17 cellular contexts compared by ENCODE assay signal in the genomic region with DNA sequence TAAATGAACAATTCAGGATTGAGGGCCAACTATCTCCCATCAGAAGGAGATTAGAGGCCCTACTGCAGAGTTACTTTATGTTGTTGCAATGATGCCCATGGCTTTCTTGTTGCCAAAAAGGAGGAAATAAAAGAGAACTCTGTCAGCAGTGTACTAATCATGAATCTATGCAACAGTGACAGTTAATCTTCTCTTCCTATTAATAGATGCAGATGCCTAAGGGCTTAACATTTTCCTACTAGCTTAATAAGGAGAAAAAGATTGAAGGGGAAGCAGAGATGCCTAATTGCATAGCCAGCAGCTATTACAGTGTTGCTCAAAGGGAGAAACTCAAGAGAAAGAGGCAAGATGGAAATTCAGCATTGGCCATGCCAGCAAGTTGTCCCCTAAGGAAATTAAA.
DNase-seq lines count a peak whose midpoint lies in the region; ATAC-seq, FAIRE-seq and TF ChIP-seq lines count a peak whose summit lies in the region.
"Had no signal": no experiment of that assay in that cellular context is flagged by ENCODE, and none has a peak within 500 bp of the region (broad histone marks: within the 10 kb centered on the region; RNA-seq: fewer than 3 reads in every experiment).

No MANE protein-coding gene starts in this region.

- H3K56ac ChIP-seq in H9 (ENCODE audit: insufficient read length, low read depth, low read length), result no peak overlapping the region

- H3K18ac ChIP-seq in H9 (ENCODE audit: insufficient read length, low read depth, low read length), result no peak overlapping the region

- intact Hi-C loops in A673 (cut with micrococcal nuclease; ENCODE audit: unreplicated experiment), result no loop called here
- intact Hi-C loops in pancreas (cut with DNase I), result no loop called here

- H2BK12ac ChIP-seq in H9 (ENCODE audit: insufficient read length, low read depth, low read length), result peak overlapping the region; percentile 38

- H4K8ac ChIP-seq in H9 (replicated peaks; ENCODE audit: insufficient read length, low read depth, low read length), result no peak overlapping the region

- H3K9ac ChIP-seq in H9 (ENCODE audit: extremely low read depth, insufficient read length, low read length), result no peak overlapping the region
- no peak overlapping the region for H3K9ac ChIP-seq in SK-N-MC (ENCODE audit: insufficient read length)
- H3K9ac ChIP-seq in iPS-18a (ENCODE audit: low read length), result no peak overlapping the region
- H3K9ac ChIP-seq: GM23248 had no signal

- H2BK15ac ChIP-seq in H9 (ENCODE audit: low read depth, low read length), result no peak overlapping the region

- no peak overlapping the region for H2AFZ ChIP-seq in H9 (ENCODE audit: low read length)
- H2AFZ ChIP-seq: GM23248 had no signal

- no peaks in the 10 kb centered on the region for H3K9me3 Mint-ChIP-seq in H9

- H3K23me2 ChIP-seq in H9 (ENCODE audit: insufficient read length, low read depth, low read length, poor library complexity, severe bottlenecking), result no peaks in the 10 kb centered on the region

- ATAC-seq in pancreas, result no peak
- ATAC-seq: CD8-positive, alpha-beta T cell had no signal

- BruUV-seq in A673 (replicated peaks; lab: Mats Ljungman, UMichigan), result no TSS peak

- no peak overlapping the region for H2AK5ac ChIP-seq in H9 (ENCODE audit: insufficient read length, low read length)

- H3T11ph ChIP-seq in H9 (ENCODE audit: low read length), result no peak overlapping the region

- H3K4me1 ChIP-seq in A673 (ENCODE audit: insufficient read depth, low read length, poor library complexity, severe bottlenecking) (no peaks in the 10 kb centered on the region), H9 (ENCODE audit: insufficient read depth, low read length) (peaks cover 11% of the 10 kb centered on the region; the same call in 1 of the 2 replicates), iPS-18a (ENCODE audit: control insufficient read depth, low read depth, low read length) (peaks cover 48% of the 10 kb centered on the region), pancreas (no peaks in the 10 kb centered on the region)
- H3K4me1 ChIP-seq: BE2C, Caco-2 had no signal

- DNase-seq in A673 (ENCODE audit: low spot score) (peak; percentile 24), H9 (no peak), SK-N-MC (ENCODE audit: low read depth, low spot score) (peak; percentile 35), A172 (ENCODE audit: low spot score) (no peak), pancreas (no peak), NCI-H1694 treated with DMSO at 0.1 percent for 48 hours (lab: John Stamatoyannopoulos, UW) (no peak)
- DNase-seq in stimulated activated CD4-positive, alpha-beta T cell treated with anti-CD3 and anti-CD28 coated beads, Interleukin-12 subunit alpha, Interleukin-12 subunit beta, amount 100 ng/mL, for 4 hours, result no peak
- DNase-seq: BE2C; Caco-2; CD8-positive, alpha-beta T cell; DMS 273 treated with DMSO at 0.1 percent for 48 hours; GM23248; IMR-90 had no signal

- H4K91ac ChIP-seq in H9 (ENCODE audit: insufficient read length, low read depth, low read length), result no peak overlapping the region

- H3K27ac ChIP-seq in A673 (ENCODE audit: low read depth, low read length, poor library complexity, severe bottlenecking) (no peak overlapping the region), H9 (ENCODE audit: insufficient read length, low read depth, low read length) (no peak overlapping the region), SK-N-MC (no peak overlapping the region), iPS-18a (ENCODE audit: low read length) (peak overlapping the region; percentile 42), pancreas (no peak overlapping the region)
- H3K27ac ChIP-seq: C4-2B, GM23248 had no signal

- H2BK5ac ChIP-seq in H9 (ENCODE audit: insufficient read length, low read length), result no peak overlapping the region

- no peaks in the 10 kb centered on the region for H3K27me3 Mint-ChIP-seq in H9 (ENCODE audit: low read depth)

- H3K9me3 ChIP-seq in A673 (ENCODE audit: low read depth, low read length, poor library complexity, severe bottlenecking), result no peaks in the 10 kb centered on the region
- H3K9me3 ChIP-seq in H9 (ENCODE audit: control insufficient read depth, low read depth, low read length), result no peaks in the 10 kb centered on the region
- H3K9me3 ChIP-seq in SK-N-MC (ENCODE audit: low read depth, low read length), result no peaks in the 10 kb centered on the region
- no peaks in the 10 kb centered on the region for H3K9me3 ChIP-seq in iPS-18a (ENCODE audit: control insufficient read depth, low read depth, low read length)
- H3K9me3 ChIP-seq in pancreas, result no peaks in the 10 kb centered on the region
- H3K9me3 ChIP-seq: BE2C, Caco-2, HAP-1 had no signal

- H4K20me1 ChIP-seq in H9 (ENCODE audit: control insufficient read depth, insufficient read depth, insufficient read length), result no peaks in the 10 kb centered on the region

- H3K4me3 Mint-ChIP-seq in H9, result no peak overlapping the region
- H3K4me3 Mint-ChIP-seq: CD8-positive, alpha-beta T cell had no signal

- H3K79me1 ChIP-seq in H9 (ENCODE audit: insufficient read depth, low read depth, low read length, poor library complexity, severe bottlenecking), result no peaks in the 10 kb centered on the region

- no peaks in the 10 kb centered on the region for H3K36me3 Mint-ChIP-seq in H9 (ENCODE audit: insufficient read depth in 1 of 3, low read depth in 3 of 3)
- H3K36me3 Mint-ChIP-seq: CD8-positive, alpha-beta T cell had no signal

- H3K36me3 ChIP-seq in A673 (ENCODE audit: insufficient read depth, low read length, poor library complexity, severe bottlenecking), result no peaks in the 10 kb centered on the region
- H3K36me3 ChIP-seq in SK-N-MC (ENCODE audit: insufficient read depth, low read length), result no peaks in the 10 kb centered on the region
- H3K36me3 ChIP-seq in iPS-18a (ENCODE audit: control insufficient read depth, low read depth, low read length), result no peaks in the 10 kb centered on the region
- no peaks in the 10 kb centered on the region for H3K36me3 ChIP-seq in pancreas
- H3K36me3 ChIP-seq: BE2C, HAP-1 had no signal

- no peak overlapping the region for H3K14ac ChIP-seq in H9 (ENCODE audit: insufficient read depth, low read length)

- H3K4me2 ChIP-seq in H9 (ENCODE audit: insufficient read depth, insufficient read length, low read length), result no peak overlapping the region

- CTCF ChIA-PET in A673 (lab: Charles Lee), result no interaction called here

- H3K79me2 ChIP-seq in H9 (ENCODE audit: insufficient read depth, low read length), result no peaks in the 10 kb centered on the region

- H3K4me3 ChIP-seq in A673 (ENCODE audit: low read depth, low read length, poor library complexity, severe bottlenecking) (no peak overlapping the region), SK-N-MC (no peak overlapping the region), iPS-18a (ENCODE audit: low read length) (no peak overlapping the region), pancreas (no peak overlapping the region)
- H3K4me3 ChIP-seq: GM23248, HAP-1 had no signal

- no peak overlapping the region for H3K23ac ChIP-seq in H9 (ENCODE audit: insufficient read length, low read depth, low read length)

- no peak overlapping the region for H2BK120ac ChIP-seq in H9 (ENCODE audit: low read depth, low read length, poor library complexity, severe bottlenecking)

- peaks cover 61 to 63% of the 10 kb centered on the region in 2 experiments for H3K4me1 Mint-ChIP-seq in H9

- no peaks in the 10 kb centered on the region for H3K27me3 ChIP-seq in A673 (replicated peaks; ENCODE audit: insufficient read depth, low read depth, low read length, poor library complexity)
- H3K27me3 ChIP-seq in H9 (ENCODE audit: insufficient read depth, low read length), result no peaks in the 10 kb centered on the region
- no peaks in the 10 kb centered on the region for H3K27me3 ChIP-seq in iPS-18a (ENCODE audit: control insufficient read depth, insufficient read depth, low read length)
- H3K27me3 ChIP-seq in pancreas, result no peaks in the 10 kb centered on the region
- H3K27me3 ChIP-seq: BE2C had no signal

- POLR2A ChIA-PET in A673 (lab: Charles Lee; ENCODE audit: low non-redundant PET), result no interaction called here

- no peak overlapping the region for H4K5ac ChIP-seq in H9 (ENCODE audit: insufficient read length, low read depth, low read length)

- FAIRE-seq in pancreas (lab: Jason Lieb, UNC), result no peak
- FAIRE-seq: A204.1 had no signal

- peak overlapping the region; percentile 2 to 92 (median 79); a peak in 5 of 7 replicates for H3K27ac Mint-ChIP-seq in H9
- H3K27ac Mint-ChIP-seq: CD8-positive, alpha-beta T cell had no signal

- TF ChIP-seq CTCF in A673 (conservative IDR thresholded peaks at IDR 0.05; ENCODE audit: low read depth, low read length) (no peak), H9 (conservative IDR thresholded peaks at IDR 0.05) (no peak), pancreas (IDR thresholded peaks at IDR 0.05) (no peak)

- no peak overlapping the region for H2BK20ac ChIP-seq in H9 (ENCODE audit: low read depth, low read length, poor library complexity, severe bottlenecking)

- H3K4ac ChIP-seq in H9 (ENCODE audit: low read depth, low read length), result no peak overlapping the region

Comparison
In these comparisons a context has a peak if more than half of its experiments do, and no peak if none do; other contexts are left out.
1. DNase-seq: peak in A673 (single experiment) and SK-N-MC (single experiment); none in H9 (single experiment), A172 (single experiment), pancreas (0 of 6), stimulated activated CD4-positive, alpha-beta T cell treated with anti-CD3 and anti-CD28 coated beads, Interleukin-12 subunit alpha, Interleukin-12 subunit beta, amount 100 ng/mL, for 4 hours (single experiment) and NCI-H1694 treated with DMSO at 0.1 percent for 48 hours (single experiment).